1 cellular context compared by ENCODE assay signal in genomic region chr4:148289740-148290139, GRCh38.
TF ChIP-seq lines count a peak whose summit lies in the region.

No MANE protein-coding gene starts in this region.

TF ChIP-seq in H1, 55 proteins besides CTCF, POLR2A, EP300 and RAD21 (continued from another document):
- TF ChIP-seq, protein P1, sequence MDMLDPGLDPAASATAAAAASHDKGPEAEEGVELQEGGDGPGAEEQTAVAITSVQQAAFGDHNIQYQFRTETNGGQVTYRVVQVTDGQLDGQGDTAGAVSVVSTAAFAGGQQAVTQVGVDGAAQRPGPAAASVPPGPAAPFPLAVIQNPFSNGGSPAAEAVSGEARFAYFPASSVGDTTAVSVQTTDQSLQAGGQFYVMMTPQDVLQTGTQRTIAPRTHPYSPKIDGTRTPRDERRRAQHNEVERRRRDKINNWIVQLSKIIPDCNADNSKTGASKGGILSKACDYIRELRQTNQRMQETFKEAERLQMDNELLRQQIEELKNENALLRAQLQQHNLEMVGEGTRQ (IDR thresholded peaks at IDR 0.05; ENCODE audit: low read length): no peak
- TF ChIP-seq BCL11A (IDR thresholded peaks at IDR 0.05; ENCODE audit: low read depth in 2 of 2, low read length in 2 of 2) (no peak), SIX5 (IDR thresholded peaks at IDR 0.05; ENCODE audit: low read depth, low read length) (no peak), SIRT6 (IDR thresholded peaks at IDR 0.05; ENCODE audit: low read length) (no peak), HDAC6 (IDR thresholded peaks at IDR 0.05; ENCODE audit: low read depth, low read length) (no peak), TAF7 (optimal IDR thresholded peaks at IDR 0.05; ENCODE audit: borderline replicate concordance, low read depth, low read length) (no peak), POLR2AphosphoS5 (IDR thresholded peaks at IDR 0.05; ENCODE audit: low read depth, low read length) (no peak), RFX5 (IDR thresholded peaks at IDR 0.05; ENCODE audit: borderline replicate concordance, low read depth, low read length) (no peak)
- TF ChIP-seq, protein P2, sequence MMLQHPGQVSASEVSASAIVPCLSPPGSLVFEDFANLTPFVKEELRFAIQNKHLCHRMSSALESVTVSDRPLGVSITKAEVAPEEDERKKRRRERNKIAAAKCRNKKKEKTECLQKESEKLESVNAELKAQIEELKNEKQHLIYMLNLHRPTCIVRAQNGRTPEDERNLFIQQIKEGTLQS (IDR thresholded peaks at IDR 0.05; ENCODE audit: insufficient read depth, low read depth, low read length): no peak
